Comparison of ENCODE assay signal across 1 cellular context in the genomic region with DNA sequence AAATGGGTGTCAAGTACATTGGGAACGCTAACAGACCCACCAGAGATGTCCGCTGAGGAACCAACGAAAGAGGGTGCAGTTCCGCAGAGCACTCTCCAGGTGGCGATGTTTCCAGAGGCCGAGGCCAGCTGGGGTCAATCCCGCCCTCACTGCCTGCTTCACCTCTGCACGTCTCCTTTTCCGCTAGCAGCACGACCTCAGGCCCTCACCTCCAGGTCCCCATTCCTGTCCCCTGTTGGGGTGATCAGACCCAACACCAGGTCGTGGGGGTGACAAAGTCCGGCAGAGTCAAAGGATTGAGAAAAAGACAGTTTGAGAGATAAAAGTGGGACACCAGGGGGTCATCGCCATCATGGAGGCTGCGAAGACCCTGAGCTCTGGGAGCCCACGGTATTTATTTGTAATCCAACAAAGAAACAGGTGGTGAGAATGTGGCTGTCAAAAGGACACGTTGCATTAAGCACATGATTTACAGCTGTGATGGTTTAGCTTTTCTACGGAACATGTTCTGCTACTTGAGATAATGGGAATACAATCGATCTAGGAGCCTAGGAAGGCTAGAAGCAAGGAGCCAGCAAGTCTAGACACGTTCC.
TF ChIP-seq lines count a peak whose summit lies in the region.

No MANE protein-coding gene starts in this region.

TF ChIP-seq in HepG2, 621 proteins besides CTCF, POLR2A, EP300 and RAD21 (continued from another document and continues in another):
- TF ChIP-seq, protein P1, sequence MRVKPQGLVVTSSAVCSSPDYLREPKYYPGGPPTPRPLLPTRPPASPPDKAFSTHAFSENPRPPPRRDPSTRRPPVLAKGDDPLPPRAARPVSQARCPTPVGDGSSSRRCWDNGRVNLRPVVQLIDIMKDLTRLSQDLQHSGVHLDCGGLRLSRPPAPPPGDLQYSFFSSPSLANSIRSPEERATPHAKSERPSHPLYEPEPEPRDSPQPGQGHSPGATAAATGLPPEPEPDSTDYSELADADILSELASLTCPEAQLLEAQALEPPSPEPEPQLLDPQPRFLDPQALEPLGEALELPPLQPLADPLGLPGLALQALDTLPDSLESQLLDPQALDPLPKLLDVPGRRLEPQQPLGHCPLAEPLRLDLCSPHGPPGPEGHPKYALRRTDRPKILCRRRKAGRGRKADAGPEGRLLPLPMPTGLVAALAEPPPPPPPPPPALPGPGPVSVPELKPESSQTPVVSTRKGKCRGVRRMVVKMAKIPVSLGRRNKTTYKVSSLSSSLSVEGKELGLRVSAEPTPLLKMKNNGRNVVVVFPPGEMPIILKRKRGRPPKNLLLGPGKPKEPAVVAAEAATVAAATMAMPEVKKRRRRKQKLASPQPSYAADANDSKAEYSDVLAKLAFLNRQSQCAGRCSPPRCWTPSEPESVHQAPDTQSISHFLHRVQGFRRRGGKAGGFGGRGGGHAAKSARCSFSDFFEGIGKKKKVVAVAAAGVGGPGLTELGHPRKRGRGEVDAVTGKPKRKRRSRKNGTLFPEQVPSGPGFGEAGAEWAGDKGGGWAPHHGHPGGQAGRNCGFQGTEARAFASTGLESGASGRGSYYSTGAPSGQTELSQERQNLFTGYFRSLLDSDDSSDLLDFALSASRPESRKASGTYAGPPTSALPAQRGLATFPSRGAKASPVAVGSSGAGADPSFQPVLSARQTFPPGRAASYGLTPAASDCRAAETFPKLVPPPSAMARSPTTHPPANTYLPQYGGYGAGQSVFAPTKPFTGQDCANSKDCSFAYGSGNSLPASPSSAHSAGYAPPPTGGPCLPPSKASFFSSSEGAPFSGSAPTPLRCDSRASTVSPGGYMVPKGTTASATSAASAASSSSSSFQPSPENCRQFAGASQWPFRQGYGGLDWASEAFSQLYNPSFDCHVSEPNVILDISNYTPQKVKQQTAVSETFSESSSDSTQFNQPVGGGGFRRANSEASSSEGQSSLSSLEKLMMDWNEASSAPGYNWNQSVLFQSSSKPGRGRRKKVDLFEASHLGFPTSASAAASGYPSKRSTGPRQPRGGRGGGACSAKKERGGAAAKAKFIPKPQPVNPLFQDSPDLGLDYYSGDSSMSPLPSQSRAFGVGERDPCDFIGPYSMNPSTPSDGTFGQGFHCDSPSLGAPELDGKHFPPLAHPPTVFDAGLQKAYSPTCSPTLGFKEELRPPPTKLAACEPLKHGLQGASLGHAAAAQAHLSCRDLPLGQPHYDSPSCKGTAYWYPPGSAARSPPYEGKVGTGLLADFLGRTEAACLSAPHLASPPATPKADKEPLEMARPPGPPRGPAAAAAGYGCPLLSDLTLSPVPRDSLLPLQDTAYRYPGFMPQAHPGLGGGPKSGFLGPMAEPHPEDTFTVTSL (CRISPR knock-in tag; IDR thresholded peaks at IDR 0.05; ENCODE audit: borderline replicate concordance) = no peak
- TF ChIP-seq GATA4 (IDR thresholded peaks at IDR 0.05; ENCODE audit: borderline replicate concordance, low read depth) = no peak
- no peak for TF ChIP-seq CBX1 (IDR thresholded peaks at IDR 0.05; ENCODE audit: low read depth)
- no peak for TF ChIP-seq ZNF749 (CRISPR knock-in tag; IDR thresholded peaks at IDR 0.05; ENCODE audit: borderline replicate concordance)
- no peak for TF ChIP-seq PTBP1 (IDR thresholded peaks at IDR 0.05; ENCODE audit: low read depth, low read length, poor library complexity, severe bottlenecking)
- TF ChIP-seq, protein P2, sequence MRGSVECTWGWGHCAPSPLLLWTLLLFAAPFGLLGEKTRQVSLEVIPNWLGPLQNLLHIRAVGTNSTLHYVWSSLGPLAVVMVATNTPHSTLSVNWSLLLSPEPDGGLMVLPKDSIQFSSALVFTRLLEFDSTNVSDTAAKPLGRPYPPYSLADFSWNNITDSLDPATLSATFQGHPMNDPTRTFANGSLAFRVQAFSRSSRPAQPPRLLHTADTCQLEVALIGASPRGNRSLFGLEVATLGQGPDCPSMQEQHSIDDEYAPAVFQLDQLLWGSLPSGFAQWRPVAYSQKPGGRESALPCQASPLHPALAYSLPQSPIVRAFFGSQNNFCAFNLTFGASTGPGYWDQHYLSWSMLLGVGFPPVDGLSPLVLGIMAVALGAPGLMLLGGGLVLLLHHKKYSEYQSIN (CRISPR knock-in tag; IDR thresholded peaks at IDR 0.05; ENCODE audit: borderline replicate concordance) = no peak
- TF ChIP-seq YEATS2 (CRISPR knock-in tag; IDR thresholded peaks at IDR 0.05; ENCODE audit: borderline replicate concordance) = peak; percentile 29; the same call in 1 of the 2 replicates
- peak; percentile 31; the same call in 1 of the 2 replicates for TF ChIP-seq MED1 (CRISPR knock-in tag; IDR thresholded peaks at IDR 0.05)
- TF ChIP-seq YY1 (IDR thresholded peaks at IDR 0.05; ENCODE audit: insufficient read depth, insufficient replicate concordance, low read depth, low read length) = peak; percentile 15
- TF ChIP-seq, protein P3, sequence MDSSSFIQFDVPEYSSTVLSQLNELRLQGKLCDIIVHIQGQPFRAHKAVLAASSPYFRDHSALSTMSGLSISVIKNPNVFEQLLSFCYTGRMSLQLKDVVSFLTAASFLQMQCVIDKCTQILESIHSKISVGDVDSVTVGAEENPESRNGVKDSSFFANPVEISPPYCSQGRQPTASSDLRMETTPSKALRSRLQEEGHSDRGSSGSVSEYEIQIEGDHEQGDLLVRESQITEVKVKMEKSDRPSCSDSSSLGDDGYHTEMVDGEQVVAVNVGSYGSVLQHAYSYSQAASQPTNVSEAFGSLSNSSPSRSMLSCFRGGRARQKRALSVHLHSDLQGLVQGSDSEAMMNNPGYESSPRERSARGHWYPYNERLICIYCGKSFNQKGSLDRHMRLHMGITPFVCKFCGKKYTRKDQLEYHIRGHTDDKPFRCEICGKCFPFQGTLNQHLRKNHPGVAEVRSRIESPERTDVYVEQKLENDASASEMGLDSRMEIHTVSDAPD (CRISPR knock-in tag; IDR thresholded peaks at IDR 0.05) = no peak
- TF ChIP-seq, protein P4, sequence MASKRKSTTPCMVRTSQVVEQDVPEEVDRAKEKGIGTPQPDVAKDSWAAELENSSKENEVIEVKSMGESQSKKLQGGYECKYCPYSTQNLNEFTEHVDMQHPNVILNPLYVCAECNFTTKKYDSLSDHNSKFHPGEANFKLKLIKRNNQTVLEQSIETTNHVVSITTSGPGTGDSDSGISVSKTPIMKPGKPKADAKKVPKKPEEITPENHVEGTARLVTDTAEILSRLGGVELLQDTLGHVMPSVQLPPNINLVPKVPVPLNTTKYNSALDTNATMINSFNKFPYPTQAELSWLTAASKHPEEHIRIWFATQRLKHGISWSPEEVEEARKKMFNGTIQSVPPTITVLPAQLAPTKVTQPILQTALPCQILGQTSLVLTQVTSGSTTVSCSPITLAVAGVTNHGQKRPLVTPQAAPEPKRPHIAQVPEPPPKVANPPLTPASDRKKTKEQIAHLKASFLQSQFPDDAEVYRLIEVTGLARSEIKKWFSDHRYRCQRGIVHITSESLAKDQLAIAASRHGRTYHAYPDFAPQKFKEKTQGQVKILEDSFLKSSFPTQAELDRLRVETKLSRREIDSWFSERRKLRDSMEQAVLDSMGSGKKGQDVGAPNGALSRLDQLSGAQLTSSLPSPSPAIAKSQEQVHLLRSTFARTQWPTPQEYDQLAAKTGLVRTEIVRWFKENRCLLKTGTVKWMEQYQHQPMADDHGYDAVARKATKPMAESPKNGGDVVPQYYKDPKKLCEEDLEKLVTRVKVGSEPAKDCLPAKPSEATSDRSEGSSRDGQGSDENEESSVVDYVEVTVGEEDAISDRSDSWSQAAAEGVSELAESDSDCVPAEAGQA (IDR thresholded peaks at IDR 0.05; ENCODE audit: low read depth) = no peak
- TF ChIP-seq, protein P4 (CRISPR knock-in tag; IDR thresholded peaks at IDR 0.05; ENCODE audit: borderline replicate concordance) = no peak
- TF ChIP-seq ZMYM2 (CRISPR knock-in tag; IDR thresholded peaks at IDR 0.05) = no peak
- TF ChIP-seq PHF5A (CRISPR knock-in tag; IDR thresholded peaks at IDR 0.05; ENCODE audit: low read depth, unreplicated experiment) = no peak
- TF ChIP-seq WIZ (CRISPR knock-in tag; IDR thresholded peaks at IDR 0.05) = no peak
- TF ChIP-seq ZFP62 (CRISPR knock-in tag; IDR thresholded peaks at IDR 0.05) = no peak
- no peak for TF ChIP-seq ZNF260 (CRISPR knock-in tag; IDR thresholded peaks at IDR 0.05; ENCODE audit: borderline replicate concordance, low read depth)
- no peak for TF ChIP-seq ZBTB7B (CRISPR knock-in tag; IDR thresholded peaks at IDR 0.05)
- TF ChIP-seq SIX1 (CRISPR knock-in tag; IDR thresholded peaks at IDR 0.05; ENCODE audit: borderline replicate concordance) = no peak
- TF ChIP-seq ZNF274 (CRISPR knock-in tag; IDR thresholded peaks at IDR 0.05) = peak; percentile 64
- no peak for TF ChIP-seq PAF1 (CRISPR knock-in tag; IDR thresholded peaks at IDR 0.05)
- TF ChIP-seq ZNF747 (CRISPR knock-in tag; IDR thresholded peaks at IDR 0.05; ENCODE audit: borderline replicate concordance) = no peak
- no peak for TF ChIP-seq ZNF256 (CRISPR knock-in tag; conservative IDR thresholded peaks at IDR 0.05)
- TF ChIP-seq ZNF614 (CRISPR knock-in tag; IDR thresholded peaks at IDR 0.05; ENCODE audit: borderline replicate concordance) = no peak
- no peak for TF ChIP-seq ZBTB7A (CRISPR knock-in tag; IDR thresholded peaks at IDR 0.05)
- TF ChIP-seq RARA (CRISPR knock-in tag; IDR thresholded peaks at IDR 0.05) = peak; percentile 60
- TF ChIP-seq MYNN (CRISPR knock-in tag; IDR thresholded peaks at IDR 0.05; ENCODE audit: low read depth) = no peak
- no peak for TF ChIP-seq ZNF432 (CRISPR knock-in tag; IDR thresholded peaks at IDR 0.05; ENCODE audit: borderline replicate concordance)
- no peak for TF ChIP-seq JARID2 (CRISPR knock-in tag; IDR thresholded peaks at IDR 0.05; ENCODE audit: insufficient replicate concordance)
- TF ChIP-seq, protein P5, sequence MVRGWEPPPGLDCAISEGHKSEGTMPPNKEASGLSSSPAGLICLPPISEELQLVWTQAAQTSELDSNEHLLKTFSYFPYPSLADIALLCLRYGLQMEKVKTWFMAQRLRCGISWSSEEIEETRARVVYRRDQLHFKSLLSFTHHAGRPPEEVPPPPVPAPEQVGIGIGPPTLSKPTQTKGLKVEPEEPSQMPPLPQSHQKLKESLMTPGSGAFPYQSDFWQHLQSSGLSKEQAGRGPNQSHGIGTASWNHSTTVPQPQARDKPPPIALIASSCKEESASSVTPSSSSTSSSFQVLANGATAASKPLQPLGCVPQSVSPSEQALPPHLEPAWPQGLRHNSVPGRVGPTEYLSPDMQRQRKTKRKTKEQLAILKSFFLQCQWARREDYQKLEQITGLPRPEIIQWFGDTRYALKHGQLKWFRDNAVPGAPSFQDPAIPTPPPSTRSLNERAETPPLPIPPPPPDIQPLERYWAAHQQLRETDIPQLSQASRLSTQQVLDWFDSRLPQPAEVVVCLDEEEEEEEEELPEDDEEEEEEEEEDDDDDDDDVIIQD (CRISPR knock-in tag; IDR thresholded peaks at IDR 0.05; ENCODE audit: low read depth) = 0 out of 2 replicates have a peak, but pooled peaks have one; percentile 28
- TF ChIP-seq, protein P6, sequence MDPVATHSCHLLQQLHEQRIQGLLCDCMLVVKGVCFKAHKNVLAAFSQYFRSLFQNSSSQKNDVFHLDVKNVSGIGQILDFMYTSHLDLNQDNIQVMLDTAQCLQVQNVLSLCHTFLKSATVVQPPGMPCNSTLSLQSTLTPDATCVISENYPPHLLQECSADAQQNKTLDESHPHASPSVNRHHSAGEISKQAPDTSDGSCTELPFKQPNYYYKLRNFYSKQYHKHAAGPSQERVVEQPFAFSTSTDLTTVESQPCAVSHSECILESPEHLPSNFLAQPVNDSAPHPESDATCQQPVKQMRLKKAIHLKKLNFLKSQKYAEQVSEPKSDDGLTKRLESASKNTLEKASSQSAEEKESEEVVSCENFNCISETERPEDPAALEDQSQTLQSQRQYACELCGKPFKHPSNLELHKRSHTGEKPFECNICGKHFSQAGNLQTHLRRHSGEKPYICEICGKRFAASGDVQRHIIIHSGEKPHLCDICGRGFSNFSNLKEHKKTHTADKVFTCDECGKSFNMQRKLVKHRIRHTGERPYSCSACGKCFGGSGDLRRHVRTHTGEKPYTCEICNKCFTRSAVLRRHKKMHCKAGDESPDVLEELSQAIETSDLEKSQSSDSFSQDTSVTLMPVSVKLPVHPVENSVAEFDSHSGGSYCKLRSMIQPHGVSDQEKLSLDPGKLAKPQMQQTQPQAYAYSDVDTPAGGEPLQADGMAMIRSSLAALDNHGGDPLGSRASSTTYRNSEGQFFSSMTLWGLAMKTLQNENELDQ (CRISPR knock-in tag; IDR thresholded peaks at IDR 0.05; ENCODE audit: borderline replicate concordance) = no peak
- TF ChIP-seq ZNF776 (CRISPR knock-in tag; IDR thresholded peaks at IDR 0.05) = no peak
- TF ChIP-seq, protein P7, sequence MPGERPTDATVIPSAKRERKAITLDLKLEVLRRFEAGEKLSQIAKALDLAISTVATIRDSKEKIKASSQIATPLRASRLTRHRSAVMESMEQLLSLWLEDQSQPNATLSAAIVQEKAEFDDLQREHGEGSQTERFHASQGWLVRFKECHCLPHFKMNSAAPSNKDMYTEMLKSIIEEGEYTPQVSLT (CRISPR knock-in tag; IDR thresholded peaks at IDR 0.05; ENCODE audit: borderline replicate concordance, low read depth) = no peak
- TF ChIP-seq ZNF207 (IDR thresholded peaks at IDR 0.05; ENCODE audit: borderline replicate concordance) = no peak
- no peak for TF ChIP-seq HDAC6 (IDR thresholded peaks at IDR 0.05; ENCODE audit: low read depth, low read length)
- TF ChIP-seq, protein P8, sequence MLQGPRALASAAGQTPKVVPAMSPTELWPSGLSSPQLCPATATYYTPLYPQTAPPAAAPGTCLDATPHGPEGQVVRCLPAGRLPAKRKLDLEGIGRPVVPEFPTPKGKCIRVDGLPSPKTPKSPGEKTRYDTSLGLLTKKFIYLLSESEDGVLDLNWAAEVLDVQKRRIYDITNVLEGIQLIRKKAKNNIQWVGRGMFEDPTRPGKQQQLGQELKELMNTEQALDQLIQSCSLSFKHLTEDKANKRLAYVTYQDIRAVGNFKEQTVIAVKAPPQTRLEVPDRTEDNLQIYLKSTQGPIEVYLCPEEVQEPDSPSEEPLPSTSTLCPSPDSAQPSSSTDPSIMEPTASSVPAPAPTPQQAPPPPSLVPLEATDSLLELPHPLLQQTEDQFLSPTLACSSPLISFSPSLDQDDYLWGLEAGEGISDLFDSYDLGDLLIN (CRISPR knock-in tag; IDR thresholded peaks at IDR 0.05; ENCODE audit: borderline replicate concordance) = no peak
